Comparison of ENCODE assay signal across 17 cellular contexts in the genomic region with DNA sequence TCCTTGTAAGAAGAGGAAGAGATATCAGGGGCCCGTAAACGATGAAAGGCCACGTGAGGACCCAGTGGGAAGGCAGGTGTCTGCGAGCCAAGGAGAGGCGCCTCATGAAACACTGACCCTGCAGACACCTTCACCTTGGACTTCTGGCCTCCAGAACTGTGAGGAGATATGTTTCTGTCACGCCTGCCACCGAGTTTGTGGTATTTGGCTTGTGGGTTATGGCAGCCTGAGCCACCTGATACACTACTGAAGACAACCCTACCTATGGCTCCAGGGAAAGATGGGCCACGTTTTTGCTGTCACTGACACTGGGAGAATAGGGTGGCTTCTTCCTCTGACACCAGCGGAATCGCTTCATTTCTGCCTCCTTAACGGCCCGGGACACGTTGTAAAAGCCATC.
DNase-seq lines count a peak whose midpoint lies in the region; TF ChIP-seq lines count a peak whose summit lies in the region.
"Had no signal": no experiment of that assay in that cellular context is flagged by ENCODE, and none has a peak within 500 bp of the region (broad histone marks: within the 10 kb centered on the region; RNA-seq: fewer than 3 reads in every experiment).

No MANE protein-coding gene starts in this region.

- H3K27ac ChIP-seq in breast epithelium (peak overlapping the region; percentile 40 to 87), mammary epithelial cell (ENCODE audit: insufficient read depth, low read depth, low read length) (no peak overlapping the region), OCI-LY3 (ENCODE audit: low read length) (no peak overlapping the region)
- H3K27ac ChIP-seq: 22Rv1, BLaER1, C4-2B had no signal

- intact Hi-C loops in breast epithelium (cut with DNase I; ENCODE audit: low total_unique reads) = no loop called here
- intact Hi-C loops in mammary epithelial cell (cut with micrococcal nuclease) = no loop called here

- no TSS peak for BruUV-seq in mammary epithelial cell (replicated peaks; lab: Mats Ljungman, UMichigan)

- H3K27ac Mint-ChIP-seq in osteocyte (ENCODE audit: unreplicated experiment) = peak overlapping the region; percentile 88
- H3K27ac Mint-ChIP-seq: B cell; CD4-positive, CD25-positive, alpha-beta regulatory T cell; CD8-positive, alpha-beta T cell had no signal

- H3K27me3 Mint-ChIP-seq in osteocyte (ENCODE audit: unreplicated experiment) = no peaks in the 10 kb centered on the region
- H3K27me3 Mint-ChIP-seq: CD4-positive, CD25-positive, alpha-beta regulatory T cell had no signal

- DNase-seq in breast epithelium (ENCODE audit: low spot score in 2 of 2) = no peak
- DNase-seq in mammary epithelial cell = no peak
- no peak for DNase-seq in osteocyte (ENCODE audit: extremely low spot score, unreplicated experiment)
- no peak for DNase-seq in NCI-H526 treated with DMSO at 0.1 percent for 48 hours (lab: John Stamatoyannopoulos, UW)
- no peak for DNase-seq in effector CD4-positive, alpha-beta T cell
- DNase-seq: Caco-2; CD4-positive, CD25-positive, alpha-beta regulatory T cell; CD8-positive, alpha-beta T cell; DMS153; DND-41; GOT3; HCEC 1CT had no signal

- no peak overlapping the region for H3K4me3 ChIP-seq in breast epithelium
- H3K4me3 ChIP-seq in mammary epithelial cell (replicated peaks in 1 of 3; ENCODE audit: insufficient read depth in 1 of 3, low read depth in 2 of 3, low read length in 3 of 3) = no peak overlapping the region
- H3K4me3 ChIP-seq in OCI-LY3 (ENCODE audit: low read length) = peak overlapping the region; percentile 36; the same call in 1 of the 2 replicates
- H3K4me3 ChIP-seq: BLaER1 had no signal

- no peak overlapping the region for H3K4me3 Mint-ChIP-seq in osteocyte (ENCODE audit: unreplicated experiment)
- H3K4me3 Mint-ChIP-seq: B cell; CD8-positive, alpha-beta T cell had no signal

- H3K4me1 ChIP-seq in breast epithelium (no peaks in the 10 kb centered on the region), mammary epithelial cell (ENCODE audit: insufficient read depth, low read length) (no peaks in the 10 kb centered on the region), OCI-LY3 (ENCODE audit: low read length) (peaks cover 15% of the 10 kb centered on the region)
- H3K4me1 ChIP-seq: BLaER1, Caco-2 had no signal

- no peaks in the 10 kb centered on the region for H3K36me3 Mint-ChIP-seq in osteocyte (ENCODE audit: unreplicated experiment)
- H3K36me3 Mint-ChIP-seq: CD4-positive, CD25-positive, alpha-beta regulatory T cell; CD8-positive, alpha-beta T cell had no signal

- TF ChIP-seq CTCF in breast epithelium (IDR thresholded peaks at IDR 0.05) = no peak
- no peak for TF ChIP-seq CTCF in mammary epithelial cell (conservative IDR thresholded peaks at IDR 0.05 in 1 of 2, IDR thresholded peaks at IDR 0.05 in 1 of 2; ENCODE audit: extremely low read depth in 1 of 2, insufficient read depth in 1 of 2, low read depth in 1 of 2, low read length in 2 of 2)
- TF ChIP-seq CTCF in OCI-LY3 (IDR thresholded peaks at IDR 0.05; ENCODE audit: low read depth, low read length) = no peak
- no peak for TF ChIP-seq CTCF in osteocyte (IDR thresholded peaks at IDR 0.05)

- H3K4me1 Mint-ChIP-seq in osteocyte (ENCODE audit: unreplicated experiment) = peaks cover 40% of the 10 kb centered on the region
- H3K4me1 Mint-ChIP-seq: B cell; CD4-positive, CD25-positive, alpha-beta regulatory T cell had no signal

- no peaks in the 10 kb centered on the region for H3K9me3 Mint-ChIP-seq in osteocyte (ENCODE audit: unreplicated experiment)
- H3K9me3 Mint-ChIP-seq: CD8-positive, alpha-beta T cell had no signal

- in situ Hi-C loops in mammary epithelial cell (cut with MboI; ENCODE audit: low sequenced_read_pairs in 2 of 2) = no loop called here

- CTCF ChIA-PET in mammary epithelial cell (lab: Charles Lee; ENCODE audit: low non-redundant PET) = no interaction called here

- no peaks in the 10 kb centered on the region for H3K27me3 ChIP-seq in breast epithelium
- peaks cover 2% of the 10 kb centered on the region for H3K27me3 ChIP-seq in mammary epithelial cell (ENCODE audit: insufficient read depth, low read length)
- no peaks in the 10 kb centered on the region for H3K27me3 ChIP-seq in OCI-LY3 (ENCODE audit: low read depth, low read length)
- H3K27me3 ChIP-seq: BLaER1 had no signal

- H3K79me2 ChIP-seq in mammary epithelial cell (ENCODE audit: insufficient read depth, low read length) (no peaks in the 10 kb centered on the region), OCI-LY3 (ENCODE audit: low read length) (no peaks in the 10 kb centered on the region)

- H4K20me1 ChIP-seq in mammary epithelial cell (ENCODE audit: insufficient read depth, low read length) (no peaks in the 10 kb centered on the region), OCI-LY3 (ENCODE audit: insufficient read depth, low read length) (no peaks in the 10 kb centered on the region)
- H4K20me1 ChIP-seq: BLaER1 had no signal

- WGBS in mammary epithelial cell (ENCODE audit: low coverage, missing lambda C conversion rate) = 84% methylated on average over 12 of the region's 13 CpGs

- dilution Hi-C loops in mammary epithelial cell (cut with HindIII; ENCODE audit: low sequenced_read_pairs) = no loop called here

- no peak for TF ChIP-seq POLR2A in breast epithelium (IDR thresholded peaks at IDR 0.05)

- no peak overlapping the region for H3K9ac ChIP-seq in mammary epithelial cell (ENCODE audit: insufficient read depth, low read length)
- H3K9ac ChIP-seq in OCI-LY3 (ENCODE audit: low read length) = no peak overlapping the region
- H3K9ac ChIP-seq: BLaER1 had no signal

- H3K36me3 ChIP-seq in breast epithelium (no peaks in the 10 kb centered on the region), mammary epithelial cell (ENCODE audit: insufficient read depth, low read length) (no peaks in the 10 kb centered on the region), OCI-LY3 (replicated peaks; ENCODE audit: low read depth, low read length) (no peaks in the 10 kb centered on the region)
- H3K36me3 ChIP-seq: BLaER1 had no signal

- H2AFZ ChIP-seq in mammary epithelial cell (ENCODE audit: low read depth, low read length) (no peak overlapping the region), OCI-LY3 (ENCODE audit: low read depth, low read length) (0 out of 2 replicates have a peak overlapping the region, but pooled peaks have one; percentile 38)

- H3K9me3 ChIP-seq in breast epithelium (no peaks in the 10 kb centered on the region), mammary epithelial cell (replicated peaks; ENCODE audit: insufficient read depth, low read length) (peaks cover 14% of the 10 kb centered on the region), OCI-LY3 (ENCODE audit: insufficient read depth, low read length) (no peaks in the 10 kb centered on the region)
- H3K9me3 ChIP-seq: BLaER1, Caco-2 had no signal

- H3K4me2 ChIP-seq in mammary epithelial cell (ENCODE audit: insufficient read depth, low read depth, low read length) (no peak overlapping the region), OCI-LY3 (ENCODE audit: low read length) (peak overlapping the region; percentile 70)
- H3K4me2 ChIP-seq: BLaER1 had no signal

Comparison
In these comparisons a context has a peak if more than half of its experiments do, and no peak if none do; other contexts are left out.
1. H3K27ac ChIP-seq: peak in breast epithelium (2 of 2); none in mammary epithelial cell (single experiment) and OCI-LY3 (single experiment).